26 cellular contexts compared by ENCODE assay signal in genomic region chr11:132910016-132910760, GRCh38.
DNase-seq lines count a peak whose midpoint lies in the region; ATAC-seq and TF ChIP-seq lines count a peak whose summit lies in the region.
"Had no signal": no experiment of that assay in that cellular context is flagged by ENCODE, and none has a peak within 500 bp of the region (broad histone marks: within the 10 kb centered on the region; RNA-seq: fewer than 3 reads in every experiment).

No MANE protein-coding gene starts in this region.

- TF ChIP-seq CTCF in dorsolateral prefrontal cortex (IDR thresholded peaks at IDR 0.05 in 54 of 56, conservative IDR thresholded peaks at IDR 0.05 in 2 of 56; ENCODE audit: low read depth in 1 of 56, partially characterized antibody in 56 of 56) (no peak), coronary artery (IDR thresholded peaks at IDR 0.05) (no peak)
- no peak for TF ChIP-seq CTCF in CD4-positive, alpha-beta T cell (IDR thresholded peaks at IDR 0.05)

- no peaks in the 10 kb centered on the region for H3K9me3 Mint-ChIP-seq in CD4-positive, alpha-beta T cell
- H3K9me3 Mint-ChIP-seq: activated naive CD4-positive, alpha-beta T cell treated with anti-CD3 and anti-CD28 coated beads for 36 hours; stimulated activated naive B cell treated with anti-CD40 and anti-IgM and Interleukin-4, amounts not matched to agents 10 μg/mL and 1 μg/mL and 100 μg/mL, for 72 hours had no signal

- POLR2A ChIA-PET in CD4-positive, alpha-beta T cell (lab: Charles Lee), result no interaction called here

- no peak overlapping the region for H3K4me3 Mint-ChIP-seq in CD4-positive, alpha-beta T cell
- H3K4me3 Mint-ChIP-seq: activated CD8-positive, alpha-beta T cell treated with anti-CD3 and anti-CD28 coated beads, Interleukin-2, amount 10 ng/mL, durations not matched to agents 7 days and 5 days; activated naive CD4-positive, alpha-beta T cell treated with anti-CD3 and anti-CD28 coated beads for 36 hours; B cell; CD8-positive, alpha-beta memory T cell; effector memory CD8-positive, alpha-beta T cell; IgD-negative memory B cell; natural killer cell treated with Interleukin-12 subunit alpha and Interleukin-12 subunit beta and Interleukin-15 and Interleukin-18, amount 100 ng/mL, for 72 hours; stimulated activated naive B cell treated with anti-CD40 and anti-IgM and Interleukin-4, amounts not matched to agents 10 μg/mL and 1 μg/mL and 100 μg/mL, for 72 hours had no signal

- no peaks in the 10 kb centered on the region for H3K27me3 Mint-ChIP-seq in CD4-positive, alpha-beta T cell
- H3K27me3 Mint-ChIP-seq: B cell; IgD-negative memory B cell; natural killer cell treated with Interleukin-12 subunit alpha and Interleukin-12 subunit beta and Interleukin-15 and Interleukin-18, amount 100 ng/mL, for 72 hours; stimulated activated naive B cell treated with anti-CD40 and anti-IgM and Interleukin-4, amounts not matched to agents 10 μg/mL and 1 μg/mL and 100 μg/mL, for 72 hours had no signal

- DNase-seq in NCI-H2227 treated with DMSO at 0.1 percent for 48 hours (lab: John Stamatoyannopoulos, UW), result peak; percentile 24
- peak in 2 of 10 donors; percentile 21 to 36 for DNase-seq in dorsolateral prefrontal cortex
- peak; percentile 31 for DNase-seq in middle frontal gyrus (ENCODE audit: extremely low spot score, low spot score)
- no peak for DNase-seq in CD4-positive, alpha-beta T cell
- DNase-seq in coronary artery (ENCODE audit: low spot score), result no peak
- DNase-seq: activated CD8-positive, alpha-beta T cell treated with anti-CD3 and anti-CD28 coated beads, Interleukin-2, amount 10 ng/mL, durations not matched to agents 7 days and 5 days; activated naive CD4-positive, alpha-beta T cell treated with anti-CD3 and anti-CD28 coated beads for 36 hours; adrenal gland; CD8-positive, alpha-beta memory T cell; cortex of kidney; effector memory CD8-positive, alpha-beta T cell; erythroblast; mucosa of descending colon; NCI-H1694 treated with DMSO at 0.1 percent for 48 hours; NCI-H510A; pancreas; stimulated activated naive B cell treated with anti-CD40 and anti-IgM and Interleukin-4, amounts not matched to agents 10 μg/mL and 1 μg/mL and 100 μg/mL, for 72 hours; SW 1271 had no signal

- no peak for ATAC-seq in GM21737 (IDR thresholded peaks at IDR 0.05; ENCODE audit: unreplicated experiment)
- ATAC-seq in CD4-positive, alpha-beta T cell (ENCODE audit: poor library complexity), result no peak
- ATAC-seq: activated CD8-positive, alpha-beta T cell treated with anti-CD3 and anti-CD28 coated beads, Interleukin-2, amount 10 ng/mL, durations not matched to agents 7 days and 5 days; effector memory CD8-positive, alpha-beta T cell; HCT116; mucosa of descending colon; natural killer cell treated with Interleukin-12 subunit alpha and Interleukin-12 subunit beta and Interleukin-15 and Interleukin-18, amount 100 ng/mL, for 72 hours; stimulated activated naive B cell treated with anti-CD40 and anti-IgM and Interleukin-4, amounts not matched to agents 10 μg/mL and 1 μg/mL and 100 μg/mL, for 72 hours had no signal

- CTCF ChIA-PET in CD4-positive, alpha-beta T cell (lab: Charles Lee), result no interaction called here

- H3K4me1 Mint-ChIP-seq in CD4-positive, alpha-beta T cell (ENCODE audit: low read depth), result no peaks in the 10 kb centered on the region
- H3K4me1 Mint-ChIP-seq: B cell; CD8-positive, alpha-beta memory T cell; IgD-negative memory B cell; stimulated activated naive B cell treated with anti-CD40 and anti-IgM and Interleukin-4, amounts not matched to agents 10 μg/mL and 1 μg/mL and 100 μg/mL, for 72 hours had no signal

- no peak overlapping the region for H3K27ac Mint-ChIP-seq in CD4-positive, alpha-beta T cell
- H3K27ac Mint-ChIP-seq: activated CD8-positive, alpha-beta T cell treated with anti-CD3 and anti-CD28 coated beads, Interleukin-2, amount 10 ng/mL, durations not matched to agents 7 days and 5 days; activated naive CD4-positive, alpha-beta T cell treated with anti-CD3 and anti-CD28 coated beads for 36 hours; B cell; CD8-positive, alpha-beta memory T cell; effector memory CD8-positive, alpha-beta T cell; IgD-negative memory B cell; natural killer cell treated with Interleukin-12 subunit alpha and Interleukin-12 subunit beta and Interleukin-15 and Interleukin-18, amount 100 ng/mL, for 72 hours; stimulated activated naive B cell treated with anti-CD40 and anti-IgM and Interleukin-4, amounts not matched to agents 10 μg/mL and 1 μg/mL and 100 μg/mL, for 72 hours had no signal

- H3K4me3 ChIP-seq in dorsolateral prefrontal cortex, result peak overlapping the region in 12 of 59 donors; percentile 1 to 36 (median 18)
- no peak overlapping the region for H3K4me3 ChIP-seq in coronary artery
- H3K4me3 ChIP-seq: adrenal gland, lung, mucosa of descending colon, pancreas, skin epidermis had no signal

- peaks cover 0 to 4% (median 0%) of the 10 kb centered on the region in 45 donors for H3K27me3 ChIP-seq in dorsolateral prefrontal cortex
- no peaks in the 10 kb centered on the region for H3K27me3 ChIP-seq in CD4-positive, alpha-beta T cell (ENCODE audit: control insufficient read depth, insufficient read depth, low read length)
- H3K27me3 ChIP-seq: adrenal gland, pancreas had no signal

- H3K36me3 Mint-ChIP-seq in CD4-positive, alpha-beta T cell (ENCODE audit: low read depth), result no peaks in the 10 kb centered on the region
- H3K36me3 Mint-ChIP-seq: CD8-positive, alpha-beta memory T cell; IgD-negative memory B cell; natural killer cell treated with Interleukin-12 subunit alpha and Interleukin-12 subunit beta and Interleukin-15 and Interleukin-18, amount 100 ng/mL, for 72 hours; stimulated activated naive B cell treated with anti-CD40 and anti-IgM and Interleukin-4, amounts not matched to agents 10 μg/mL and 1 μg/mL and 100 μg/mL, for 72 hours had no signal

- H3K27ac ChIP-seq in dorsolateral prefrontal cortex (peak overlapping the region in 55 of 59 donors; percentile 14 to 94 (median 76)), temporal lobe (ENCODE audit: low read depth, low read length) (peak overlapping the region; percentile 79), coronary artery (no peak overlapping the region)
- H3K27ac ChIP-seq in CD4-positive, alpha-beta T cell (ENCODE audit: low read depth, low read length), result no peak overlapping the region
- H3K27ac ChIP-seq: adrenal gland, pancreas, skin epidermis had no signal

- intact Hi-C loops in dorsolateral prefrontal cortex (cut with DNase I), result no loop called here
- intact Hi-C loops in CD4-positive, alpha-beta T cell (cut with DNase I, micrococcal nuclease), result no loop called here

- no peaks in the 10 kb centered on the region for H3K9me3 ChIP-seq in CD4-positive, alpha-beta T cell (ENCODE audit: control insufficient read depth, low read length)
- H3K9me3 ChIP-seq: adrenal gland, pancreas had no signal

Comparison
In these comparisons a context has a peak if more than half of its experiments do, and no peak if none do; other contexts are left out.
1. DNase-seq: peak in NCI-H2227 treated with DMSO at 0.1 percent for 48 hours (single experiment) and middle frontal gyrus (single experiment); none in CD4-positive, alpha-beta T cell (0 of 10) and coronary artery (single experiment).
2. H3K27ac ChIP-seq: peak in dorsolateral prefrontal cortex (55 of 59) and temporal lobe (single experiment); none in CD4-positive, alpha-beta T cell (single experiment) and coronary artery (0 of 2).